8 cellular contexts compared by ENCODE assay signal in the genomic region with DNA sequence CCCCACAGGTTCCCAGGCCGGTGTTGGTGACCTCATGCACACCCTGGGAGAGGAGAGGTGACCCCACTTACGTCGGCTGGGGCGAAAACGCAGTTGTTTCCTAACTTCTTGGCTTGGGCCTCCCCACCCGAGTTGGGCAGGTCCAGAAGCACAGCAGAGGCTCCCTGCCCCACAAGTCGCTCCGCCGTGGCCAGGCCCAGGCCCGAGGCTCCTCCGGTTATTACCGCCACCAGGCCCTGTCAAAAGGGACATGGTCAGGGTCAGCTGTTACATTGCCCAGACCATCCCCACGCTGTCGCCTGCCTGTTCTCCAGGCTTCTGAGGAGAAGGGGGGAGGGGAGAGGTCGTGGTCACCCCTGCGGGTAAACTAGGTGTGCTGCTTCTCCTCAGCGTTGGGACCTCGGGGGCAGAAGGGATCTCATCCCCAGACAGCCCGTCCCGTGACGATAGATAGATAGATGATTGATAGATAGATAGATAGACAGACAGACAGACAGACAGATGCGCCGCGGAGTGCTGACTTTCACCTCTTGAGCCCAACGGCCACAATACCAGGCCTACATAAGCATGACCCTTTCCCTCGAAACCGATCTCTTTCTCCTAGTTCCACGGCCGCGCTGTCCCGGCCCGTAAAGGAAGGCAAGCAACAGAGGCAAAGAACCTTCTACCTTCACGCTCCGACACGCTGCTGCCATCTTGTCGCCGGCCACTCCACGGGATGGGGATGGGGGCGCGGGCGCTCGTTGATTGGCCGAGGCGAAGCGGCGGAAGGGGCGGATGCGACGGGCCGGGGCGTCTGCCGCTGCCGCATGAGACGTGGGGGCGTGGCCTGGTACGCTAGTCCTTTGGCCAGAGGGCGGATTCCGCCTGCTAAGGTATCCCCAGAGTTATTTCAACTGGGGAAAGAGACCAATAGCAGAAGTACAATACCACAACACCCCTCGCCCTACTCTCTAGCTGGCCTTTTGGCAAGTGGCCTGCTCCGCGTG. TPM values are rescaled to one million over a fixed set of nuclear protein-coding genes. Genes with fewer than 3 reads are reported as not detected.
A peak's percentile ranks its signal among the peaks of the same experiment; 100 is the strongest.
DNase-seq lines count a peak whose midpoint lies in the region; ATAC-seq, FAIRE-seq and TF ChIP-seq lines count a peak whose summit lies in the region.

A gene (minus strand): TSS at position 720 of the 989 bp plus-strand sequence. CDS start 25 bp downstream, at position 695.

- POLR2A ChIA-PET in A549 (lab: Yijun Ruan, JAX): no interaction called here

- H3K9me3 ChIP-seq in A549 (no peaks in the 10 kb centered on the region), WERI-Rb-1 (ENCODE audit: severe bottlenecking) (no peaks in the 10 kb centered on the region), mammary epithelial cell (replicated peaks; ENCODE audit: insufficient read depth, low read length) (no peaks in the 10 kb centered on the region), iPS-20b (ENCODE audit: insufficient read depth, low read depth, low read length) (no peaks in the 10 kb centered on the region), small intestine (ENCODE audit: control insufficient read depth, low read depth) (no peaks in the 10 kb centered on the region)

- peaks cover 25% of the 10 kb centered on the region for H3K36me3 ChIP-seq in WERI-Rb-1
- H3K36me3 ChIP-seq in mammary epithelial cell (ENCODE audit: insufficient read depth, low read length): no peaks in the 10 kb centered on the region
- peaks cover 21% of the 10 kb centered on the region; the same call in 1 of the 2 replicates for H3K36me3 ChIP-seq in iPS-20b (ENCODE audit: insufficient read depth, low read depth, low read length)
- H3K36me3 ChIP-seq in small intestine (ENCODE audit: control insufficient read depth in 2 of 2, insufficient read depth in 2 of 2, low read length in 2 of 2): no peaks in the 10 kb centered on the region

- H3K9ac ChIP-seq in mammary epithelial cell (ENCODE audit: insufficient read depth, low read length) (peak within 1 kb of the TSS; percentile 66), iPS-20b (ENCODE audit: low read depth, low read length) (peak within 1 kb of the TSS; percentile 89)

- H3K4me3 ChIP-seq in A549 (peak within 1 kb of the TSS; percentile 95), WERI-Rb-1 (ENCODE audit: low read depth, low read length) (peak within 1 kb of the TSS; percentile 96), mammary epithelial cell (replicated peaks in 1 of 3; ENCODE audit: insufficient read depth in 1 of 3, low read depth in 2 of 3, low read length in 3 of 3) (peak within 1 kb of the TSS; percentile 36 to 65 (median 63)), iPS-20b (ENCODE audit: low read length) (peak within 1 kb of the TSS; percentile 95), small intestine (ENCODE audit: low read depth in 1 of 2, low read length in 2 of 2) (peak within 1 kb of the TSS; percentile 50 to 56)

- H3K4me2 ChIP-seq in A549 (peak within 1 kb of the TSS; percentile 95), mammary epithelial cell (ENCODE audit: insufficient read depth, low read depth, low read length) (peak within 1 kb of the TSS; percentile 65)

- no peak for TF ChIP-seq EP300 in A549 (IDR thresholded peaks at IDR 0.05)

- TF ChIP-seq RAD21 in A549 (conservative IDR thresholded peaks at IDR 0.05 in 1 of 2, IDR thresholded peaks at IDR 0.05 in 1 of 2): no peak

- TF ChIP-seq CTCF in A549 (IDR thresholded peaks at IDR 0.05) (no peak), WERI-Rb-1 (IDR thresholded peaks at IDR 0.05; ENCODE audit: low read depth, low read length) (no peak), mammary epithelial cell (conservative IDR thresholded peaks at IDR 0.05 in 1 of 2, IDR thresholded peaks at IDR 0.05 in 1 of 2; ENCODE audit: extremely low read depth in 1 of 2, insufficient read depth in 1 of 2, low read depth in 1 of 2, low read length in 2 of 2) (no peak)

- peak; percentile 100 for FAIRE-seq in A549 (lab: Jason Lieb, UNC)
- no peak for FAIRE-seq in small intestine (lab: Jason Lieb, UNC)

- H3K27me3 ChIP-seq in WERI-Rb-1 (ENCODE audit: insufficient read depth, low read depth, severe bottlenecking) (peaks cover 18% of the 10 kb centered on the region), mammary epithelial cell (ENCODE audit: insufficient read depth, low read length) (peaks cover 3% of the 10 kb centered on the region), iPS-20b (ENCODE audit: insufficient read depth, low read length) (no peaks in the 10 kb centered on the region; the same call in 1 of the 2 replicates), small intestine (ENCODE audit: control insufficient read depth in 2 of 2, insufficient read depth in 2 of 2, low read length in 2 of 2) (no peaks in the 10 kb centered on the region)

- WGBS in A549 (ENCODE audit: missing lambda C conversion rate): under 1% methylated on average over 29 of the region's 61 CpGs
- WGBS in mammary epithelial cell (ENCODE audit: low coverage, missing lambda C conversion rate): 28% methylated on average over 40 of the region's 61 CpGs
- WGBS in small intestine, 3 donors: 6 to 30% (median 8%) methylated on average over 58 to 61 of the region's 61 CpGs

- DNase-seq in A549 (ENCODE audit: low read depth in 1 of 2, low spot score in 1 of 2): peak; percentile 84 to 85
- peak; percentile 96 for DNase-seq in NCI-H2227 (lab: John Stamatoyannopoulos, UW; ENCODE audit: unreplicated experiment)
- peak; percentile 94 for DNase-seq in WERI-Rb-1
- DNase-seq in mammary epithelial cell: peak; percentile 76
- DNase-seq in small intestine: peak; percentile 89

- H3K4me1 ChIP-seq in A549 (peaks cover 5% of the 10 kb centered on the region; the same call in 1 of the 3 replicates), mammary epithelial cell (ENCODE audit: insufficient read depth, low read length) (peaks cover 4% of the 10 kb centered on the region), iPS-20b (ENCODE audit: insufficient read depth, low read length) (no peaks in the 10 kb centered on the region), small intestine (ENCODE audit: control insufficient read depth in 2 of 2, insufficient read depth in 1 of 2, low read depth in 1 of 2, low read length in 1 of 2) (no peaks in the 10 kb centered on the region)

- H3K79me2 ChIP-seq in mammary epithelial cell (ENCODE audit: insufficient read depth, low read length): peaks cover 9% of the 10 kb centered on the region

- H4K20me1 ChIP-seq in mammary epithelial cell (ENCODE audit: insufficient read depth, low read length): no peaks in the 10 kb centered on the region

- CTCF ChIA-PET in A549 (lab: Yijun Ruan, JAX) (interaction anchor here (1.4 to 3.6 kb wide), 5 partner anchors 10 to 121 kb away, joined by 5 to 36 read pairs (median 18); a partner anchor contains a TSS), mammary epithelial cell (lab: Charles Lee; ENCODE audit: low non-redundant PET) (interaction anchor here (0.5 kb wide), 1 partner anchor 31 kb away, joined by 25 read pairs; no protein-coding TSS in a partner anchor)

- TSS peak; percentile 55 for BruUV-seq in mammary epithelial cell (replicated peaks; lab: Mats Ljungman, UMichigan)

- dilution Hi-C loops in mammary epithelial cell (cut with HindIII; ENCODE audit: low sequenced_read_pairs): no loop called here

- intact Hi-C loops in mammary epithelial cell (cut with micrococcal nuclease): loop anchor here (1.0 kb wide), 1 partner anchor 12 kb away; a partner anchor contains a TSS

- peak; percentile 81 for TF ChIP-seq POLR2A in A549 (IDR thresholded peaks at IDR 0.05; ENCODE audit: low read length)

- in situ Hi-C loops in mammary epithelial cell (cut with MboI; ENCODE audit: low sequenced_read_pairs in 2 of 2): no loop called here

- peak within 1 kb of the TSS; percentile 81 for H2AFZ ChIP-seq in mammary epithelial cell (ENCODE audit: low read depth, low read length)

- H3K27ac ChIP-seq in A549 (peak within 1 kb of the TSS; percentile 89 to 92), WERI-Rb-1 (peak within 1 kb of the TSS; percentile 66), mammary epithelial cell (ENCODE audit: insufficient read depth, low read depth, low read length) (peak within 1 kb of the TSS; percentile 56), iPS-20b (ENCODE audit: low read length) (no peak within 1 kb of the TSS), small intestine (ENCODE audit: low read depth in 1 of 2, low read length in 1 of 2) (peak within 1 kb of the TSS in 1 of 2 donors; percentile 83)

- ATAC-seq in A549 (peak; percentile 96 to 99), GM18867 (IDR thresholded peaks at IDR 0.05; ENCODE audit: unreplicated experiment) (peak; percentile 87), HG03103 (IDR thresholded peaks at IDR 0.05; ENCODE audit: low read depth, unreplicated experiment) (peak; percentile 93)

TF ChIP-seq in A549, 52 proteins besides CTCF, POLR2A, EP300 and RAD21 (continues in another document):
- TF ChIP-seq HOXB13 (CRISPR knock-in tag; IDR thresholded peaks at IDR 0.05; ENCODE audit: low read depth): no peak
- TF ChIP-seq JUN (IDR thresholded peaks at IDR 0.05): 0 out of 5 replicates have a peak, but pooled peaks of 1 of the 2 experiments have one; percentile 42
- TF ChIP-seq FOSB (CRISPR knock-in tag; IDR thresholded peaks at IDR 0.05): no peak
- no peak for TF ChIP-seq SMC3 (IDR thresholded peaks at IDR 0.05)
- peak; percentile 82 for TF ChIP-seq KDM5A (IDR thresholded peaks at IDR 0.05)
- TF ChIP-seq KDM1A (IDR thresholded peaks at IDR 0.05; ENCODE audit: low read depth): no peak
- TF ChIP-seq, protein P1, sequence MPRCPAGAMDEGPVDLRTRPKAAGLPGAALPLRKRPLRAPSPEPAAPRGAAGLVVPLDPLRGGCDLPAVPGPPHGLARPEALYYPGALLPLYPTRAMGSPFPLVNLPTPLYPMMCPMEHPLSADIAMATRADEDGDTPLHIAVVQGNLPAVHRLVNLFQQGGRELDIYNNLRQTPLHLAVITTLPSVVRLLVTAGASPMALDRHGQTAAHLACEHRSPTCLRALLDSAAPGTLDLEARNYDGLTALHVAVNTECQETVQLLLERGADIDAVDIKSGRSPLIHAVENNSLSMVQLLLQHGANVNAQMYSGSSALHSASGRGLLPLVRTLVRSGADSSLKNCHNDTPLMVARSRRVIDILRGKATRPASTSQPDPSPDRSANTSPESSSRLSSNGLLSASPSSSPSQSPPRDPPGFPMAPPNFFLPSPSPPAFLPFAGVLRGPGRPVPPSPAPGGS (IDR thresholded peaks at IDR 0.05): 0 out of 3 replicates have a peak, but pooled peaks have one; percentile 48
- 0 out of 2 replicates have a peak, but pooled peaks have one; percentile 27 for TF ChIP-seq PHF8 (IDR thresholded peaks at IDR 0.05; ENCODE audit: borderline replicate concordance, low read depth)

RNA-seq across cellular contexts. Expression of the gene that starts here (rescaled TPM):
- 139 and 155 TPM in 2 replicates for polyA plus RNA-seq in A549 (2011; rRNA removed)
- 268 and 301 TPM in 2 replicates for polyA plus RNA-seq in A549 (2012; cell fraction: cytosol; rRNA removed)
- polyA plus RNA-seq in A549 (2012; cell fraction: nucleus; rRNA removed): 255 and 270 TPM in 2 replicates
- 147 to 153 TPM (median 149 TPM) in 3 replicates for polyA plus RNA-seq in A549 (2017; fragmentation: RNase III; extraction: RNeasy Plus Mini Kit Qiagen cat#74134 plus additional on column Dnase treatment)
- polyA minus RNA-seq in A549 (2011; rRNA and poly(A)+ RNA removed): 81.2 and 115 TPM in 2 replicates
- 10 to 100 TPM; 71.7 to 74.6 TPM for total RNA-seq in mammary epithelial cell
- polyA plus RNA-seq in mammary epithelial cell: 140 TPM
- 82.7 TPM for polyA minus RNA-seq in mammary epithelial cell
- 100 to 1,000 TPM in 1 of 3 donors, 10 to 100 TPM in 2; 73.8 to 102 (median 83.6) TPM for polyA plus RNA-seq in small intestine
